In the genomic region with DNA sequence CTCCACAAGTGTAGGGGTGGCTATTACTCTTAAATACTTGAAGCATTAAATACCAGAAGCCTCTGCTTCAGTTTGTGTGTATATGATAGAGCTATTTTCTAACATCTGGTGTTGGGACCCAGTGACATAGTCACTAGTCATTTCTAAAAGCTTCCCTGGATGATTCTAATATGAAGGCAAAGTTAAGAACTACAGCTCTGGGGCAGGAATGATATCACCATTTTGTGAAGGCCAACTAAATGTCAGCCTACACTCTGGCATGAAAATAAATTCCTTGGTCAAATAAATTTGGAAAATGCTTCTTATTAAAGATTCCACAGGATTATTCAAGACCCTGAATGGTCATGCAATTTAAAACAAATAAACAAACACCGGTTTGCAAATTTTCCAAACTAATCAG, we compare ENCODE assay signal across 15 cellular contexts.
A peak's percentile ranks its signal among the peaks of the same experiment; 100 is the strongest.
DNase-seq lines count a peak whose midpoint lies in the region; ATAC-seq, FAIRE-seq and TF ChIP-seq lines count a peak whose summit lies in the region.
"Had no signal": no experiment of that assay in that cellular context is flagged by ENCODE, and none has a peak within 500 bp of the region (broad histone marks: within the 10 kb centered on the region; RNA-seq: fewer than 3 reads in every experiment).

No MANE protein-coding gene starts in this region.

- POLR2A ChIA-PET in BJ (lab: Charles Lee), result interaction anchor here (0.6 kb wide), 1 partner anchor 197 kb away, joined by 3 read pairs; no protein-coding TSS in a partner anchor

- H3K4me1 ChIP-seq in osteoblast (ENCODE audit: insufficient read depth, low read length), result peaks cover 25% of the 10 kb centered on the region
- H3K4me1 ChIP-seq: BLaER1 treated with 17β-estradiol and CSF1 and Interleukin-3, amounts not matched to agents 10 nM and 100 nM had no signal

- H4K20me1 ChIP-seq in osteoblast (ENCODE audit: insufficient read depth, low read length), result no peaks in the 10 kb centered on the region
- H4K20me1 ChIP-seq: BLaER1 treated with 17β-estradiol and CSF1 and Interleukin-3, amounts not matched to agents 10 nM and 100 nM had no signal

- DNase-seq in BJ (ENCODE audit: low read depth), result peak; percentile 37
- peak; percentile 34 for DNase-seq in HCEC 1CT
- DNase-seq in dedifferentiated amniotic fluid mesenchymal stem cell (ENCODE audit: extremely low spot score), result peak; percentile 22
- DNase-seq in osteoblast (ENCODE audit: insufficient read length, low spot score, missing footprints), result no peak
- no peak for DNase-seq in activated CD4-positive, alpha-beta T cell treated with anti-CD3 and anti-CD28 coated beads, Interleukin-2, amount 50 U/mL, for 48 hours
- DNase-seq in D721Med (ENCODE audit: insufficient read length, low spot score), result no peak
- DNase-seq: KBM-7, NCI-H1436, NCI-H2029, NCI-H2171, NCI-H69, RPMI8226, SIG-M5 had no signal

- no peaks in the 10 kb centered on the region for H3K36me3 ChIP-seq in BJ (ENCODE audit: control insufficient read depth, insufficient read depth, low read length)
- no peaks in the 10 kb centered on the region for H3K36me3 ChIP-seq in osteoblast (ENCODE audit: insufficient read depth, low read length)
- H3K36me3 ChIP-seq: BLaER1 treated with 17β-estradiol and CSF1 and Interleukin-3, amounts not matched to agents 10 nM and 100 nM had no signal

- no peak overlapping the region for H3K4me2 ChIP-seq in osteoblast (ENCODE audit: insufficient read depth, low read length)
- H3K4me2 ChIP-seq: BLaER1 treated with 17β-estradiol and CSF1 and Interleukin-3, amounts not matched to agents 10 nM and 100 nM had no signal

- H2AFZ ChIP-seq in osteoblast (ENCODE audit: low read length), result no peak overlapping the region

- ATAC-seq in GM21526 (IDR thresholded peaks at IDR 0.05; ENCODE audit: low FRiP score, unreplicated experiment), result no peak

- CTCF ChIA-PET in BJ (lab: Yijun Ruan, JAX), result interaction anchor here (0.5 to 1.9 kb wide), 4 partner anchors 10 to 1362 kb away, joined by 3 to 7 read pairs (median 5); a partner anchor contains a TSS

- no peak for FAIRE-seq in D721Med (lab: Jason Lieb, UNC)

- TF ChIP-seq CTCF in BJ (IDR thresholded peaks at IDR 0.05; ENCODE audit: insufficient read depth, low read depth, low read length) (no peak), osteoblast (IDR thresholded peaks at IDR 0.05; ENCODE audit: extremely low read depth, low read depth, low read length) (no peak), D721Med (IDR thresholded peaks at IDR 0.05; ENCODE audit: insufficient read depth, missing control alignments) (no peak)

- no peak overlapping the region for H3K4me3 ChIP-seq in BJ (ENCODE audit: low read depth, low read length)
- no peak overlapping the region for H3K4me3 ChIP-seq in osteoblast (ENCODE audit: insufficient read depth, low read length)
- H3K4me3 ChIP-seq: BLaER1 treated with 17β-estradiol and CSF1 and Interleukin-3, amounts not matched to agents 10 nM and 100 nM had no signal

- no peaks in the 10 kb centered on the region for H3K9me3 ChIP-seq in osteoblast (ENCODE audit: low read depth, low read length)
- H3K9me3 ChIP-seq: BLaER1 treated with 17β-estradiol and CSF1 and Interleukin-3, amounts not matched to agents 10 nM and 100 nM had no signal

- peak overlapping the region; percentile 29 for H3K27ac ChIP-seq in osteoblast (ENCODE audit: low read depth, low read length)
- H3K27ac ChIP-seq: BLaER1 treated with 17β-estradiol and CSF1 and Interleukin-3, amounts not matched to agents 10 nM and 100 nM had no signal

- no peaks in the 10 kb centered on the region for H3K27me3 ChIP-seq in BJ (ENCODE audit: control insufficient read depth, insufficient read depth, low read length)
- no peaks in the 10 kb centered on the region for H3K27me3 ChIP-seq in osteoblast (ENCODE audit: insufficient read depth, low read length)
- H3K27me3 ChIP-seq: BLaER1 treated with 17β-estradiol and CSF1 and Interleukin-3, amounts not matched to agents 10 nM and 100 nM had no signal

- H3K79me2 ChIP-seq in osteoblast (ENCODE audit: insufficient read depth, low read length), result no peaks in the 10 kb centered on the region

Comparison
In these comparisons a context has a peak if more than half of its experiments do, and no peak if none do; other contexts are left out.
1. DNase-seq: peak in BJ (single experiment), HCEC 1CT (single experiment) and dedifferentiated amniotic fluid mesenchymal stem cell (single experiment); none in osteoblast (single experiment), activated CD4-positive, alpha-beta T cell treated with anti-CD3 and anti-CD28 coated beads, Interleukin-2, amount 50 U/mL, for 48 hours (0 of 2) and D721Med (single experiment).